Comparison of ENCODE assay signal across 26 cellular contexts in genomic region chr14:75191100-75191499, GRCh38.
"Had no signal": no experiment of that assay in that cellular context is flagged by ENCODE, and none has a peak within 500 bp of the region (broad histone marks: within the 10 kb centered on the region; RNA-seq: fewer than 3 reads in every experiment).

No MANE protein-coding gene starts in this region.

- ATAC-seq: activated T-cell treated with anti-CD3 and anti-CD28 coated beads, Interleukin-2, amount 50 U/mL, for 4 hours; activated T-helper 17 cell treated with anti-CD3 and anti-CD28 coated beads, Interleukin-2, amount 50 U/mL, for 72 hours; PC-3; T-cell had no signal

- H3K9me3 Mint-ChIP-seq: activated B cell treated with CpG ODN at 0.5 μM for 24 hours; activated CD4-positive, alpha-beta memory T cell treated with anti-CD3 and anti-CD28 coated beads for 36 hours; activated naive CD4-positive, alpha-beta T cell treated with anti-CD3 and anti-CD28 coated beads for 36 hours; activated T-cell treated with anti-CD3 and anti-CD28 coated beads, Interleukin-2, amount 50 U/mL, for 4 hours; activated T-helper 17 cell treated with anti-CD3 and anti-CD28 coated beads, Interleukin-2, amount 50 U/mL, for 72 hours; IgD-negative memory B cell; T-cell had no signal

- H3K36me3 Mint-ChIP-seq: activated CD4-positive, alpha-beta memory T cell treated with anti-CD3 and anti-CD28 coated beads for 36 hours; activated naive CD8-positive, alpha-beta T cell; brain; IgD-negative memory B cell; T-cell had no signal

- H3K27ac Mint-ChIP-seq: activated B cell treated with CpG ODN at 0.5 μM for 24 hours; activated CD4-positive, alpha-beta memory T cell treated with anti-CD3 and anti-CD28 coated beads for 36 hours; activated CD4-positive, alpha-beta T cell treated with anti-CD3 and anti-CD28 coated beads, Interleukin-2, amount 10 ng/mL, durations not matched to agents 24 days and 14 days; activated naive CD4-positive, alpha-beta T cell treated with anti-CD3 and anti-CD28 coated beads for 36 hours; activated naive CD8-positive, alpha-beta T cell; activated T-helper 17 cell treated with anti-CD3 and anti-CD28 coated beads, Interleukin-2, amount 50 U/mL, for 72 hours; brain; IgD-negative memory B cell; T-cell had no signal

- H3K4me3 ChIP-seq: SK-N-MC had no signal

- H3K27me3 Mint-ChIP-seq: activated B cell treated with CpG ODN at 0.5 μM for 24 hours; activated naive CD8-positive, alpha-beta T cell; activated T-helper 17 cell treated with anti-CD3 and anti-CD28 coated beads, Interleukin-2, amount 50 U/mL, for 72 hours had no signal

- DNase-seq: activated B cell treated with CpG ODN at 0.5 μM for 24 hours; activated CD4-positive, alpha-beta memory T cell treated with anti-CD3 and anti-CD28 coated beads for 36 hours; activated CD4-positive, alpha-beta T cell treated with anti-CD3 and anti-CD28 coated beads for 1 hour; activated CD4-positive, alpha-beta T cell treated with anti-CD3 and anti-CD28 coated beads, Interleukin-2, amount 10 ng/mL, durations not matched to agents 24 days and 14 days; activated CD8-positive, alpha-beta memory T cell treated with anti-CD3 and anti-CD28 coated beads for 24 hours; activated gamma-delta T cell; activated naive CD4-positive, alpha-beta T cell treated with anti-CD3 and anti-CD28 coated beads for 36 hours; activated T-cell treated with anti-CD3 and anti-CD28 coated beads, Interleukin-2, amount 50 U/mL, for 4 hours; amygdala; KG1; NCI-H1105; NCI-H1436; NCI-H1694 treated with DMSO at 0.1 percent for 48 hours; NCI-H2081 treated with DMSO at 0.1 percent for 48 hours; NCI-H2171 treated with DMSO at 0.1 percent for 48 hours; NCI-H510A treated with DMSO at 0.1 percent for 48 hours; NCI-H69; PC-3; T-cell; T-helper 2 cell; T1000 had no signal

- H3K27ac ChIP-seq: SK-N-MC had no signal

- H3K4me1 Mint-ChIP-seq: activated T-helper 17 cell treated with anti-CD3 and anti-CD28 coated beads, Interleukin-2, amount 50 U/mL, for 72 hours; brain had no signal

- H3K4me3 Mint-ChIP-seq: activated B cell treated with CpG ODN at 0.5 μM for 24 hours; activated CD4-positive, alpha-beta memory T cell treated with anti-CD3 and anti-CD28 coated beads for 36 hours; activated CD4-positive, alpha-beta T cell treated with anti-CD3 and anti-CD28 coated beads, Interleukin-2, amount 10 ng/mL, durations not matched to agents 24 days and 14 days; activated naive CD4-positive, alpha-beta T cell treated with anti-CD3 and anti-CD28 coated beads for 36 hours; activated naive CD8-positive, alpha-beta T cell; activated T-cell treated with anti-CD3 and anti-CD28 coated beads, Interleukin-2, amount 50 U/mL, for 4 hours; activated T-helper 17 cell treated with anti-CD3 and anti-CD28 coated beads, Interleukin-2, amount 50 U/mL, for 72 hours; brain; IgD-negative memory B cell; T-cell had no signal
